28 cellular contexts compared by ENCODE assay signal in genomic region chr3:33026267-33026666, GRCh38.
"Had no signal": no experiment of that assay in that cellular context is flagged by ENCODE, and none has a peak within 500 bp of the region (broad histone marks: within the 10 kb centered on the region; RNA-seq: fewer than 3 reads in every experiment).

No MANE protein-coding gene starts in this region.

- ATAC-seq: activated CD4-positive, CD25-positive, alpha-beta regulatory T cell treated with anti-CD3 and anti-CD28 coated beads, Interleukin-2, amount 50 U/mL, for 24 hours; activated CD8-positive, alpha-beta memory T cell treated with anti-CD3 and anti-CD28 coated beads, Interleukin-2, amount 10 ng/mL, durations not matched to agents 7 days and 5 days; activated CD8-positive, alpha-beta T cell treated with anti-CD3 and anti-CD28 coated beads, Interleukin-2, amount 10 ng/mL, durations not matched to agents 7 days and 5 days; activated naive CD4-positive, alpha-beta T cell treated with anti-CD3 and anti-CD28 coated beads, Interleukin-2, amount 50 U/mL, for 72 hours; T-helper 17 cell had no signal

- H3K27ac Mint-ChIP-seq: activated B cell treated with CpG ODN at 0.5 μM for 24 hours; activated CD4-positive, alpha-beta T cell treated with anti-CD3 and anti-CD28 coated beads, Interleukin-2, amount 10 ng/mL, durations not matched to agents 7 days and 5 days; activated CD8-positive, alpha-beta memory T cell treated with anti-CD3 and anti-CD28 coated beads, Interleukin-2, amount 10 ng/mL, durations not matched to agents 7 days and 5 days; activated CD8-positive, alpha-beta T cell treated with anti-CD3 and anti-CD28 coated beads, Interleukin-2, amount 10 ng/mL, durations not matched to agents 7 days and 5 days; activated naive CD4-positive, alpha-beta T cell treated with anti-CD3 and anti-CD28 coated beads, Interleukin-2, amount 10 ng/mL, durations not matched to agents 7 days and 5 days; activated naive CD4-positive, alpha-beta T cell treated with anti-CD3 and anti-CD28 coated beads, Interleukin-2, amount 50 U/mL, for 72 hours; activated T-helper 1 cell treated with anti-CD3 and anti-CD28 coated beads, Interleukin-12 subunit alpha, Interleukin-12 subunit beta, Interleukin-2, Interleukin-4 antibody, amounts not matched to agents 30 ng/mL and 10 ng/mL and 1 ng/mL, durations not matched to agents 14 hours and 24 hours and 36 hours; brain had no signal

- H3K4me1 Mint-ChIP-seq: brain had no signal

- H3K9me3 ChIP-seq: adrenal gland, ascending aorta had no signal

- H3K9me3 Mint-ChIP-seq: activated B cell treated with CpG ODN at 0.5 μM for 24 hours; activated naive CD4-positive, alpha-beta T cell treated with anti-CD3 and anti-CD28 coated beads, Interleukin-2, amount 50 U/mL, for 72 hours; brain; T-helper 2 cell treated with Interferon-gamma antibody and Interleukin-4, amounts not matched to agents 5 μg/mL and 100 μg/mL, for 36 hours had no signal

- H3K4me3 Mint-ChIP-seq: activated B cell treated with CpG ODN at 0.5 μM for 24 hours; activated CD4-positive, alpha-beta T cell treated with anti-CD3 and anti-CD28 coated beads, Interleukin-2, amount 10 ng/mL, durations not matched to agents 7 days and 5 days; activated CD8-positive, alpha-beta memory T cell treated with anti-CD3 and anti-CD28 coated beads, Interleukin-2, amount 10 ng/mL, durations not matched to agents 7 days and 5 days; activated CD8-positive, alpha-beta T cell treated with anti-CD3 and anti-CD28 coated beads, Interleukin-2, amount 10 ng/mL, durations not matched to agents 7 days and 5 days; activated naive CD4-positive, alpha-beta T cell treated with anti-CD3 and anti-CD28 coated beads, Interleukin-2, amount 10 ng/mL, durations not matched to agents 7 days and 5 days; activated T-helper 1 cell treated with anti-CD3 and anti-CD28 coated beads, Interleukin-12 subunit alpha, Interleukin-12 subunit beta, Interleukin-2, Interleukin-4 antibody, amounts not matched to agents 30 ng/mL and 10 ng/mL and 1 ng/mL, durations not matched to agents 14 hours and 24 hours and 36 hours; brain; T-helper 17 cell; T-helper 2 cell treated with Interferon-gamma antibody and Interleukin-4, amounts not matched to agents 5 μg/mL and 100 μg/mL, for 36 hours had no signal

- H3K27ac ChIP-seq: adrenal gland, ascending aorta, epithelial cell of prostate, WERI-Rb-1 had no signal

- H3K4me1 ChIP-seq: adrenal gland, ascending aorta had no signal

- DNase-seq: activated B cell treated with CpG ODN at 0.5 μM for 24 hours; activated CD4-positive, alpha-beta T cell treated with anti-CD3 and anti-CD28 coated beads, Interleukin-2, amount 10 ng/mL, durations not matched to agents 7 days and 5 days; activated CD4-positive, alpha-beta T cell treated with anti-CD3 and anti-CD28 coated beads, Interleukin-2, amount 50 U/mL, for 4 hours; activated CD8-positive, alpha-beta memory T cell treated with anti-CD3 and anti-CD28 coated beads, Interleukin-2, amount 10 ng/mL, durations not matched to agents 7 days and 5 days; activated CD8-positive, alpha-beta memory T cell treated with anti-CD3 and anti-CD28 coated beads, Interleukin-2, amount 50 U/mL, for 4 hours; activated CD8-positive, alpha-beta T cell treated with anti-CD3 and anti-CD28 coated beads, Interleukin-2, amount 10 ng/mL, durations not matched to agents 7 days and 5 days; activated gamma-delta T cell; activated naive CD4-positive, alpha-beta T cell; activated naive CD4-positive, alpha-beta T cell treated with anti-CD3 and anti-CD28 coated beads, Interleukin-2, amount 10 ng/mL, durations not matched to agents 7 days and 5 days; activated T-cell treated with anti-CD3 and anti-CD28 coated beads, Interleukin-2, amount 50 U/mL, for 1 hour; activated T-cell treated with anti-CD3 and anti-CD28 coated beads, Interleukin-2, amount 50 U/mL, for 48 hours; adrenal gland; amygdala; cortex of kidney; effector CD8-positive, alpha-beta T cell; foreskin fibroblast; head of caudate nucleus; T-helper 1 cell; T-helper 17 cell; T1000; WERI-Rb-1 had no signal

- H3K36me3 ChIP-seq: WERI-Rb-1 had no signal

- H3K27me3 ChIP-seq: adrenal gland, ascending aorta had no signal

- H3K4me3 ChIP-seq: adrenal gland, ascending aorta had no signal

- H3K27me3 Mint-ChIP-seq: activated B cell treated with CpG ODN at 0.5 μM for 24 hours; activated CD4-positive, alpha-beta T cell treated with anti-CD3 and anti-CD28 coated beads, Interleukin-2, amount 10 ng/mL, durations not matched to agents 7 days and 5 days; activated CD8-positive, alpha-beta memory T cell treated with anti-CD3 and anti-CD28 coated beads, Interleukin-2, amount 10 ng/mL, durations not matched to agents 7 days and 5 days; activated naive CD4-positive, alpha-beta T cell treated with anti-CD3 and anti-CD28 coated beads, Interleukin-2, amount 10 ng/mL, durations not matched to agents 7 days and 5 days; brain; T-helper 17 cell had no signal
